ENCODE assay signal across 27 cellular contexts in the genomic region with DNA sequence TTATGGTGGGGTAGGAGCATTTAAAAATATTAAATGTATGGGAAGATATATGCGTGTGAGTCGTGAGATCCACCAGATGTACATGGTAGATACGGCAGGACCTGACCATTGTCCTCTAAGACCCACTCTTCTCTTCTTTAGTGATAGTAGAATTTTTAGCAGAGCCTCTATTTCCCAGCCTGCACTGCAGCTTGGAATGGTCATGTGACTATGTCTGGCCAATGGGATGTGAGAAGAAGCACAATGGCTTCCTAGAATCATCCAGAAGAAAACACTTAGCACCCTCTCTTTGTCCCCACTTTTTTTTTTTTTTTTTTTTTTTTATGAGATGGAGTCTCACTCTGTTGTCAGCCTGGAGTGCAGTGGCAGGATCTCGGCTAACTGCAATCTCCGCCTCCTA. TPM values are rescaled to one million over a fixed set of nuclear protein-coding genes. Genes with fewer than 3 reads are reported as not detected.
DNase-seq lines count a peak whose midpoint lies in the region; ATAC-seq and TF ChIP-seq lines count a peak whose summit lies in the region.
"Had no signal": no experiment of that assay in that cellular context is flagged by ENCODE, and none has a peak within 500 bp of the region (broad histone marks: within the 10 kb centered on the region; RNA-seq: fewer than 3 reads in every experiment).

No MANE protein-coding gene starts in this region.

- BruUV-seq in A673 (replicated peaks; lab: Mats Ljungman, UMichigan): no TSS peak

- H3K9me3 Mint-ChIP-seq in WTC11: 0 out of 2 replicates have a peak, but pooled peaks cover 4% of the 10 kb centered on the region
- H3K9me3 Mint-ChIP-seq: CD8-positive, alpha-beta memory T cell; IgD-negative memory B cell; natural killer cell; stimulated activated naive CD8-positive, alpha-beta T cell treated with anti-CD3 and anti-CD28 coated beads, Interleukin-15, Interleukin-2, amounts not matched to agents 100 ng/mL and 50 ng/mL, for 24 hours had no signal

- no peaks in the 10 kb centered on the region for H3K79me2 ChIP-seq in smooth muscle cell (ENCODE audit: low read depth)

- H3K4me2 ChIP-seq in smooth muscle cell: no peak overlapping the region

- no peaks in the 10 kb centered on the region for H3K36me3 ChIP-seq in A673 (ENCODE audit: insufficient read depth, low read length, poor library complexity, severe bottlenecking)
- no peaks in the 10 kb centered on the region for H3K36me3 ChIP-seq in smooth muscle cell (ENCODE audit: low read depth)
- H3K36me3 ChIP-seq: ascending aorta, left lung, ovary, thyroid gland had no signal

- H3K4me1 ChIP-seq in A673 (ENCODE audit: insufficient read depth, low read length, poor library complexity, severe bottlenecking): no peaks in the 10 kb centered on the region
- H3K4me1 ChIP-seq in smooth muscle cell (ENCODE audit: low read depth): no peaks in the 10 kb centered on the region
- H3K4me1 ChIP-seq: ascending aorta, thyroid gland had no signal

- H3K27ac Mint-ChIP-seq in WTC11: no peak overlapping the region
- H3K27ac Mint-ChIP-seq: activated naive CD8-positive, alpha-beta T cell; IgD-negative memory B cell; natural killer cell; stimulated activated naive CD8-positive, alpha-beta T cell treated with anti-CD3 and anti-CD28 coated beads, Interleukin-15, Interleukin-2, amounts not matched to agents 100 ng/mL and 50 ng/mL, for 24 hours had no signal

- intact Hi-C loops in A673 (cut with micrococcal nuclease; ENCODE audit: unreplicated experiment): no loop called here

- 94% methylated on average over 5 of the region's 5 CpGs for whole genome bisulfite sequencing in smooth muscle cell (ENCODE audit: low lambda C conversion rate)

- DNase-seq in A673 (ENCODE audit: low spot score): peak; percentile 39
- peak; percentile 24 for DNase-seq in ELR (ENCODE audit: low read depth)
- DNase-seq in NAMALWA (ENCODE audit: low spot score): peak; percentile 63
- DNase-seq in WTC11 (ENCODE audit: low spot score): no peak
- DNase-seq in smooth muscle cell (lab: John Stamatoyannopoulos, UW; ENCODE audit: unreplicated experiment): no peak
- DNase-seq in hippocampal formation (lab: John Stamatoyannopoulos, UW): no peak
- no peak for DNase-seq in activated gamma-delta T cell treated with Interleukin-2 at 50 U/mL for 16 hours
- DNase-seq: caudate nucleus; CD8-positive, alpha-beta memory T cell; DMS53; head of caudate nucleus; left lung; midbrain; natural killer cell; NCI-H1092; NCI-H187 treated with DMSO at 0.1 percent for 48 hours; NCI-H510A; ovary; stimulated activated CD4-positive, alpha-beta T cell treated with anti-CD3 and anti-CD28 coated beads, Interleukin-4, amount 100 ng/mL, for 4 hours; T1000; thyroid gland had no signal

- H3F3A ChIP-seq in smooth muscle cell (ENCODE audit: low read depth): no peaks in the 10 kb centered on the region

- CTCF ChIA-PET in A673 (lab: Charles Lee): no interaction called here
- CTCF ChIA-PET in WTC11 (lab: Charles Lee): interaction anchor here (1.5 kb wide), 1 partner anchor 199 kb away, joined by 3 read pairs; no protein-coding TSS in a partner anchor

- H4K20me1 ChIP-seq in smooth muscle cell (ENCODE audit: low read depth): no peaks in the 10 kb centered on the region

- no peak overlapping the region for H3K27ac ChIP-seq in A673 (ENCODE audit: low read depth, low read length, poor library complexity, severe bottlenecking)
- no peak overlapping the region for H3K27ac ChIP-seq in smooth muscle cell (ENCODE audit: low read depth)
- H3K27ac ChIP-seq: ascending aorta, ovary, RWPE1, thyroid gland had no signal

- POLR2A ChIA-PET in A673 (lab: Charles Lee; ENCODE audit: low non-redundant PET): no interaction called here
- POLR2A ChIA-PET in WTC11 (lab: Charles Lee): no interaction called here

- H3K4me3 Mint-ChIP-seq in WTC11: no peak overlapping the region
- H3K4me3 Mint-ChIP-seq: activated naive CD8-positive, alpha-beta T cell; CD8-positive, alpha-beta memory T cell; IgD-negative memory B cell; natural killer cell; stimulated activated naive CD8-positive, alpha-beta T cell treated with anti-CD3 and anti-CD28 coated beads, Interleukin-15, Interleukin-2, amounts not matched to agents 100 ng/mL and 50 ng/mL, for 24 hours had no signal

- no peaks in the 10 kb centered on the region for H3K4me1 Mint-ChIP-seq in WTC11
- H3K4me1 Mint-ChIP-seq: CD8-positive, alpha-beta memory T cell; natural killer cell had no signal

- H3K27me3 ChIP-seq in A673 (replicated peaks; ENCODE audit: insufficient read depth, low read depth, low read length, poor library complexity): no peaks in the 10 kb centered on the region
- no peaks in the 10 kb centered on the region for H3K27me3 ChIP-seq in smooth muscle cell (ENCODE audit: low read depth)
- H3K27me3 ChIP-seq: ascending aorta, left lung, ovary, thyroid gland had no signal

- H3K9ac ChIP-seq in smooth muscle cell (ENCODE audit: low read depth): no peak overlapping the region

- H3K4me3 ChIP-seq in A673 (ENCODE audit: low read depth, low read length, poor library complexity, severe bottlenecking) (no peak overlapping the region), smooth muscle cell (no peak overlapping the region)
- H3K4me3 ChIP-seq: ascending aorta, left lung, ovary, thyroid gland had no signal

- no peak overlapping the region for H2AFZ ChIP-seq in smooth muscle cell (ENCODE audit: low read depth)

- no peaks in the 10 kb centered on the region for H3K27me3 Mint-ChIP-seq in WTC11 (ENCODE audit: low read depth)
- H3K27me3 Mint-ChIP-seq: activated naive CD8-positive, alpha-beta T cell; IgD-negative memory B cell; stimulated activated naive CD8-positive, alpha-beta T cell treated with anti-CD3 and anti-CD28 coated beads, Interleukin-15, Interleukin-2, amounts not matched to agents 100 ng/mL and 50 ng/mL, for 24 hours had no signal

- no peaks in the 10 kb centered on the region for H3K36me3 Mint-ChIP-seq in WTC11
- H3K36me3 Mint-ChIP-seq: activated naive CD8-positive, alpha-beta T cell; CD8-positive, alpha-beta memory T cell; IgD-negative memory B cell; natural killer cell had no signal

- TF ChIP-seq CTCF in A673 (conservative IDR thresholded peaks at IDR 0.05; ENCODE audit: low read depth, low read length) (no peak), WTC11 (IDR thresholded peaks at IDR 0.05) (no peak), smooth muscle cell (IDR thresholded peaks at IDR 0.05; ENCODE audit: borderline replicate concordance, insufficient read depth, poor library complexity, severe bottlenecking) (no peak)

- no peaks in the 10 kb centered on the region for H3K9me3 ChIP-seq in A673 (ENCODE audit: low read depth, low read length, poor library complexity, severe bottlenecking)
- H3K9me3 ChIP-seq in smooth muscle cell (replicated peaks; ENCODE audit: low read depth): no peaks in the 10 kb centered on the region
- H3K9me3 ChIP-seq: ascending aorta, left lung, ovary, thyroid gland had no signal

- no peak for ATAC-seq in WTC11
- ATAC-seq: activated CD4-positive, CD25-positive, alpha-beta regulatory T cell treated with anti-CD3 and anti-CD28 coated beads, Interleukin-2, amount 50 U/mL, for 24 hours; natural killer cell had no signal

TF ChIP-seq in WTC11, 78 proteins besides CTCF, POLR2A, EP300 and RAD21:
- TF ChIP-seq, protein P1, sequence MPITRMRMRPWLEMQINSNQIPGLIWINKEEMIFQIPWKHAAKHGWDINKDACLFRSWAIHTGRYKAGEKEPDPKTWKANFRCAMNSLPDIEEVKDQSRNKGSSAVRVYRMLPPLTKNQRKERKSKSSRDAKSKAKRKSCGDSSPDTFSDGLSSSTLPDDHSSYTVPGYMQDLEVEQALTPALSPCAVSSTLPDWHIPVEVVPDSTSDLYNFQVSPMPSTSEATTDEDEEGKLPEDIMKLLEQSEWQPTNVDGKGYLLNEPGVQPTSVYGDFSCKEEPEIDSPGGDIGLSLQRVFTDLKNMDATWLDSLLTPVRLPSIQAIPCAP (CRISPR knock-in tag; IDR thresholded peaks at IDR 0.05): no peak
- TF ChIP-seq USF2 (CRISPR knock-in tag; IDR thresholded peaks at IDR 0.05) (peak; percentile 76), NR1H2 (CRISPR knock-in tag; IDR thresholded peaks at IDR 0.05) (no peak)
- TF ChIP-seq, protein P2, sequence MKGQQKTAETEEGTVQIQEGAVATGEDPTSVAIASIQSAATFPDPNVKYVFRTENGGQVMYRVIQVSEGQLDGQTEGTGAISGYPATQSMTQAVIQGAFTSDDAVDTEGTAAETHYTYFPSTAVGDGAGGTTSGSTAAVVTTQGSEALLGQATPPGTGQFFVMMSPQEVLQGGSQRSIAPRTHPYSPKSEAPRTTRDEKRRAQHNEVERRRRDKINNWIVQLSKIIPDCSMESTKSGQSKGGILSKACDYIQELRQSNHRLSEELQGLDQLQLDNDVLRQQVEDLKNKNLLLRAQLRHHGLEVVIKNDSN (CRISPR knock-in tag; IDR thresholded peaks at IDR 0.05): peak; percentile 66
TF ChIP-seq in WTC11: peak in this region for 2.

RNA-seq across cellular contexts. Expression of gene FAM220A, which starts 10.3 kb away (rescaled TPM):
- total RNA-seq in A673 (2021) (18.5 and 23.4 TPM in 2 replicates), WTC11 (2021) (20.0 to 22.5 TPM (median 21.6 TPM) in 3 replicates), smooth muscle cell (24.2 and 24.4 TPM in 2 replicates)
- polyA plus RNA-seq in smooth muscle cell: 6.8 and 7.4 TPM in 2 replicates

RNA-seq across cellular contexts. Expression of gene RAC1, which starts 15.3 kb away (rescaled TPM):
- total RNA-seq in A673 (2021): 295 and 296 TPM in 2 replicates
- total RNA-seq in WTC11 (2021): 260 to 281 TPM (median 260 TPM) in 3 replicates
- 128 and 169 TPM in 2 replicates for total RNA-seq in smooth muscle cell
- polyA plus RNA-seq in smooth muscle cell: 523 and 602 TPM in 2 replicates

Comparison
In these comparisons a context has a peak if more than half of its experiments do, and no peak if none do; other contexts are left out.
1. DNase-seq: peak in A673 (single experiment), ELR (single experiment) and NAMALWA (single experiment); none in WTC11 (single experiment), smooth muscle cell (single experiment), hippocampal formation (0 of 2) and activated gamma-delta T cell treated with Interleukin-2 at 50 U/mL for 16 hours (single experiment).